In genomic region chrX:47809065-47809788, GRCh38 we compare ENCODE assay signal across 21 cellular contexts. TPM values are rescaled to one million over a fixed set of nuclear protein-coding genes. Genes with fewer than 3 reads are reported as not detected.
DNase-seq lines count a peak whose midpoint lies in the region; ATAC-seq, FAIRE-seq and TF ChIP-seq lines count a peak whose summit lies in the region.
"Had no signal": no experiment of that assay in that cellular context is flagged by ENCODE, and none has a peak within 500 bp of the region (broad histone marks: within the 10 kb centered on the region; RNA-seq: fewer than 3 reads in every experiment).

No MANE protein-coding gene starts in this region.

- no peak overlapping the region for H2AK5ac ChIP-seq in neuronal stem cell (ENCODE audit: low read depth, low read length)

- no peak overlapping the region for H3K4me3 Mint-ChIP-seq in activated CD8-positive, alpha-beta memory T cell treated with anti-CD3 and anti-CD28 coated beads, Interleukin-2, amount 10 ng/mL, durations not matched to agents 7 days and 5 days
- no peak overlapping the region for H3K4me3 Mint-ChIP-seq in effector memory CD8-positive, alpha-beta T cell
- H3K4me3 Mint-ChIP-seq: B cell; CD4-positive, alpha-beta memory T cell; CD8-positive, alpha-beta memory T cell had no signal

- no peak overlapping the region for H2BK120ac ChIP-seq in neuronal stem cell (ENCODE audit: low read depth, low read length)

- no peaks in the 10 kb centered on the region for H4K20me1 ChIP-seq in K562 (replicated peaks; ENCODE audit: control insufficient read depth, insufficient read depth, low read length)
- H4K20me1 ChIP-seq: BLaER1 treated with 17β-estradiol and CSF1 and Interleukin-3, amounts not matched to agents 10 nM and 100 nM had no signal

- no peak overlapping the region for H4K91ac ChIP-seq in neuronal stem cell (ENCODE audit: low read depth, low read length, poor library complexity)

- ATAC-seq in K562 (no peak; the same call in 2 of the 3 replicates), body of pancreas (no peak)
- no peak for ATAC-seq in activated CD8-positive, alpha-beta memory T cell treated with anti-CD3 and anti-CD28 coated beads, Interleukin-2, amount 10 ng/mL, durations not matched to agents 7 days and 5 days
- ATAC-seq in effector memory CD8-positive, alpha-beta T cell (replicated peaks), result no peak
- ATAC-seq: GM12878 had no signal

- intact Hi-C loops in A673 (cut with micrococcal nuclease; ENCODE audit: unreplicated experiment), result no loop called here
- intact Hi-C loops in K562 (cut with micrococcal nuclease), result no loop called here
- intact Hi-C loops in body of pancreas (cut with DNase I), result no loop called here

- H3K9me1 ChIP-seq in K562 (ENCODE audit: control insufficient read depth, insufficient read depth, low read length), result no peaks in the 10 kb centered on the region

- no peaks in the 10 kb centered on the region for H3K9me3 Mint-ChIP-seq in activated CD8-positive, alpha-beta memory T cell treated with anti-CD3 and anti-CD28 coated beads, Interleukin-2, amount 10 ng/mL, durations not matched to agents 7 days and 5 days (ENCODE audit: low read depth)
- H3K9me3 Mint-ChIP-seq in effector memory CD8-positive, alpha-beta T cell, result no peaks in the 10 kb centered on the region
- H3K9me3 Mint-ChIP-seq: CD4-positive, alpha-beta memory T cell; CD8-positive, alpha-beta memory T cell had no signal

- no peak for DNase-seq in A673 (ENCODE audit: low spot score)
- peak; percentile 87 for DNase-seq in KBM-7
- DNase-seq in K562 (ENCODE audit: extremely low read depth in 1 of 4, low spot score in 3 of 4), result peak in 1 of 4 experiments; percentile 34
- no peak for DNase-seq in neuronal stem cell (ENCODE audit: low spot score)
- no peak for DNase-seq in body of pancreas
- no peak for DNase-seq in activated CD8-positive, alpha-beta memory T cell treated with anti-CD3 and anti-CD28 coated beads, Interleukin-2, amount 10 ng/mL, durations not matched to agents 7 days and 5 days
- no peak for DNase-seq in effector memory CD8-positive, alpha-beta T cell
- DNase-seq: 8988T; AML-193; CD4-positive, alpha-beta memory T cell; CD8-positive, alpha-beta memory T cell; COR-L47; DMS79 treated with DMSO at 0.1 percent for 48 hours had no signal

- H2BK12ac ChIP-seq in neuronal stem cell (ENCODE audit: low read length), result no peak overlapping the region

- H3K14ac ChIP-seq in neuronal stem cell (ENCODE audit: low read length), result no peak overlapping the region

- H2BK5ac ChIP-seq in neuronal stem cell (ENCODE audit: low read length), result no peak overlapping the region

- no peak overlapping the region for H3K4me2 ChIP-seq in K562 (ENCODE audit: insufficient read depth, low read length)
- H3K4me2 ChIP-seq in neuronal stem cell (ENCODE audit: insufficient read depth, low read length, poor library complexity, severe bottlenecking), result no peak overlapping the region
- H3K4me2 ChIP-seq: BLaER1 treated with 17β-estradiol and CSF1 and Interleukin-3, amounts not matched to agents 10 nM and 100 nM had no signal

- WGBS in K562 (ENCODE audit: insufficient coverage, low coverage, missing lambda C conversion rate), result 31% methylated on average over 5 of the region's 6 CpGs
- WGBS in neuronal stem cell (ENCODE audit: extremely low coverage in 2 of 2, insufficient read length in 2 of 2, insufficient replicate concordance in 1 of 2), 2 donors, result no CpG with 5 or more reads among the region's 6 CpGs
- WGBS in body of pancreas, 2 donors, result 78 to 81% methylated on average over 6 of the region's 6 CpGs

- H2AFZ ChIP-seq in K562 (ENCODE audit: low read depth, low read length), result no peak overlapping the region
- peak overlapping the region; percentile 7 for H2AFZ ChIP-seq in neuronal stem cell (ENCODE audit: low read length)

- in situ Hi-C loops in KBM-7 (cut with MboI; ENCODE audit: low pct_unique_long_range_greater_than_20kb, low sequenced_read_pairs), result no loop called here
- in situ Hi-C loops in K562 (cut with MboI), result no loop called here

- no peak for TF ChIP-seq EP300 in K562 (IDR thresholded peaks at IDR 0.05; ENCODE audit: low read length)

- H3K27ac ChIP-seq in A673 (ENCODE audit: low read depth, low read length, poor library complexity, severe bottlenecking) (peak overlapping the region; percentile 46), K562 (ENCODE audit: extremely low read depth, low read depth, low read length) (no peak overlapping the region), neuronal stem cell (replicated peaks; ENCODE audit: low read length) (no peak overlapping the region), body of pancreas (no peak overlapping the region)
- H3K27ac ChIP-seq: BLaER1 treated with 17β-estradiol and CSF1 and Interleukin-3, amounts not matched to agents 10 nM and 100 nM; C4-2B had no signal

- no peaks in the 10 kb centered on the region for H3K27me3 Mint-ChIP-seq in activated CD8-positive, alpha-beta memory T cell treated with anti-CD3 and anti-CD28 coated beads, Interleukin-2, amount 10 ng/mL, durations not matched to agents 7 days and 5 days
- H3K27me3 Mint-ChIP-seq in effector memory CD8-positive, alpha-beta T cell, result no peaks in the 10 kb centered on the region
- H3K27me3 Mint-ChIP-seq: B cell had no signal

- CTCF ChIA-PET in A673 (lab: Charles Lee) (no interaction called here), K562 (lab: Yijun Ruan, JAX; ENCODE audit: low intra/inter-chr PET ratio) (no interaction called here)
- CTCF ChIA-PET in activated CD8-positive, alpha-beta memory T cell treated with anti-CD3 and anti-CD28 coated beads, Interleukin-2, amount 10 ng/mL, durations not matched to agents 7 days and 5 days (lab: Charles Lee), result no interaction called here

- H3K4me1 Mint-ChIP-seq in activated CD8-positive, alpha-beta memory T cell treated with anti-CD3 and anti-CD28 coated beads, Interleukin-2, amount 10 ng/mL, durations not matched to agents 7 days and 5 days, result no peaks in the 10 kb centered on the region
- no peaks in the 10 kb centered on the region for H3K4me1 Mint-ChIP-seq in effector memory CD8-positive, alpha-beta T cell (ENCODE audit: low read depth in 2 of 2)
- H3K4me1 Mint-ChIP-seq: CD4-positive, alpha-beta memory T cell; CD8-positive, alpha-beta memory T cell had no signal

- TF ChIP-seq POLR2A in K562 (conservative IDR thresholded peaks at IDR 0.05) (no peak), body of pancreas (IDR thresholded peaks at IDR 0.05) (no peak)

- no peak overlapping the region for H2BK15ac ChIP-seq in neuronal stem cell (ENCODE audit: low read length)

- no peak overlapping the region for H3K9ac ChIP-seq in K562 (ENCODE audit: insufficient read depth in 1 of 2, low read depth in 2 of 2, low read length in 2 of 2)
- no peak overlapping the region for H3K9ac ChIP-seq in neuronal stem cell (ENCODE audit: low read depth, low read length, poor library complexity)
- H3K9ac ChIP-seq: BLaER1 treated with 17β-estradiol and CSF1 and Interleukin-3, amounts not matched to agents 10 nM and 100 nM had no signal

- H3K36me3 ChIP-seq in A673 (ENCODE audit: insufficient read depth, low read length, poor library complexity, severe bottlenecking), result no peaks in the 10 kb centered on the region
- H3K36me3 ChIP-seq in K562 (ENCODE audit: control insufficient read depth, insufficient read depth, low read length), result no peaks in the 10 kb centered on the region
- H3K36me3 ChIP-seq in neuronal stem cell (replicated peaks in 1 of 2; ENCODE audit: control insufficient read depth in 2 of 2, insufficient read depth in 2 of 2, low read length in 2 of 2), result no peaks in the 10 kb centered on the region
- no peaks in the 10 kb centered on the region for H3K36me3 ChIP-seq in body of pancreas (replicated peaks in 1 of 2; ENCODE audit: insufficient read depth in 1 of 2, low read depth in 2 of 2)
- H3K36me3 ChIP-seq: BLaER1 treated with 17β-estradiol and CSF1 and Interleukin-3, amounts not matched to agents 10 nM and 100 nM had no signal

- H3K79me2 ChIP-seq in K562 (ENCODE audit: control insufficient read depth, insufficient read depth, low read length), result no peaks in the 10 kb centered on the region

- H3K9me3 ChIP-seq in A673 (ENCODE audit: low read depth, low read length, poor library complexity, severe bottlenecking), result no peaks in the 10 kb centered on the region
- H3K9me3 ChIP-seq in K562 (replicated peaks; ENCODE audit: control insufficient read depth, insufficient read depth, low read depth, low read length), result no peaks in the 10 kb centered on the region
- no peaks in the 10 kb centered on the region for H3K9me3 ChIP-seq in neuronal stem cell (replicated peaks in 1 of 2; ENCODE audit: control insufficient read depth in 2 of 2, insufficient read depth in 1 of 2, low read depth in 1 of 2, low read length in 2 of 2)
- no peaks in the 10 kb centered on the region for H3K9me3 ChIP-seq in body of pancreas
- H3K9me3 ChIP-seq: BLaER1 treated with 17β-estradiol and CSF1 and Interleukin-3, amounts not matched to agents 10 nM and 100 nM had no signal

- H3K23ac ChIP-seq in neuronal stem cell (ENCODE audit: low read depth, low read length, poor library complexity), result no peak overlapping the region

- H4K8ac ChIP-seq in neuronal stem cell (ENCODE audit: low read depth, low read length), result no peak overlapping the region

- H3K79me1 ChIP-seq in neuronal stem cell (ENCODE audit: low read depth, low read length), result no peaks in the 10 kb centered on the region

- TF ChIP-seq RAD21 in K562 (CRISPR knock-in tag; conservative IDR thresholded peaks at IDR 0.05 in 1 of 2, IDR thresholded peaks at IDR 0.05 in 1 of 2), result no peak

- H3K27me3 ChIP-seq in A673 (replicated peaks; ENCODE audit: insufficient read depth, low read depth, low read length, poor library complexity) (no peaks in the 10 kb centered on the region), K562 (ENCODE audit: control insufficient read depth in 2 of 2, insufficient read depth in 2 of 2, low read length in 2 of 2) (no peaks in the 10 kb centered on the region), neuronal stem cell (ENCODE audit: control insufficient read depth in 3 of 3, insufficient read depth in 3 of 3, low read depth in 1 of 3, low read length in 3 of 3) (peaks cover 0 to 2% (median 0%) of the 10 kb centered on the region in 3 experiments), body of pancreas (no peaks in the 10 kb centered on the region)

- BruUV-seq in A673 (replicated peaks; lab: Mats Ljungman, UMichigan) (no TSS peak), K562 (replicated peaks; lab: Mats Ljungman, UMichigan) (no TSS peak)

- H3K4me3 ChIP-seq in A673 (ENCODE audit: low read depth, low read length, poor library complexity, severe bottlenecking) (no peak overlapping the region), K562 (no peak overlapping the region), neuronal stem cell (ENCODE audit: low read length in 2 of 2) (no peak overlapping the region), body of pancreas (no peak overlapping the region)
- H3K4me3 ChIP-seq: BLaER1 treated with 17β-estradiol and CSF1 and Interleukin-3, amounts not matched to agents 10 nM and 100 nM; GM12878 had no signal

- no peak overlapping the region for H3K18ac ChIP-seq in neuronal stem cell (ENCODE audit: low read length)

- H3K4ac ChIP-seq in neuronal stem cell (ENCODE audit: low read length), result no peak overlapping the region

- no peaks in the 10 kb centered on the region for H3K36me3 Mint-ChIP-seq in activated CD8-positive, alpha-beta memory T cell treated with anti-CD3 and anti-CD28 coated beads, Interleukin-2, amount 10 ng/mL, durations not matched to agents 7 days and 5 days
- no peaks in the 10 kb centered on the region for H3K36me3 Mint-ChIP-seq in effector memory CD8-positive, alpha-beta T cell (ENCODE audit: insufficient read depth)
- H3K36me3 Mint-ChIP-seq: CD4-positive, alpha-beta memory T cell; CD8-positive, alpha-beta memory T cell had no signal

- POLR2A ChIA-PET in A673 (lab: Charles Lee; ENCODE audit: low non-redundant PET), result no interaction called here
- POLR2A ChIA-PET in K562 (lab: Yijun Ruan, JAX), result interaction anchor here (0.5 kb wide), 1 partner anchor 53 kb away, joined by 3 read pairs; no protein-coding TSS in a partner anchor

- H3K4me1 ChIP-seq in A673 (ENCODE audit: insufficient read depth, low read length, poor library complexity, severe bottlenecking), result no peaks in the 10 kb centered on the region
- peaks cover 3 to 5% of the 10 kb centered on the region in 2 experiments; a peak in 3 of 5 replicates for H3K4me1 ChIP-seq in K562 (replicated peaks in 1 of 2; ENCODE audit: control insufficient read depth in 2 of 2, insufficient read depth in 2 of 2, low read length in 2 of 2)
- H3K4me1 ChIP-seq in neuronal stem cell (ENCODE audit: control insufficient read depth in 2 of 2, insufficient read depth in 1 of 2, low read depth in 1 of 2, low read length in 2 of 2), result peaks cover 0 to 2% of the 10 kb centered on the region in 2 donors
- no peaks in the 10 kb centered on the region for H3K4me1 ChIP-seq in body of pancreas

- TF ChIP-seq CTCF in A673 (conservative IDR thresholded peaks at IDR 0.05; ENCODE audit: low read depth, low read length) (no peak), K562 (IDR thresholded peaks at IDR 0.05 in 2 of 3, conservative IDR thresholded peaks at IDR 0.05 in 1 of 3; ENCODE audit: insufficient read depth in 2 of 3, low read depth in 1 of 3, low read length in 3 of 3) (no peak), body of pancreas (IDR thresholded peaks at IDR 0.05) (no peak)

- H3K27ac Mint-ChIP-seq in activated CD8-positive, alpha-beta memory T cell treated with anti-CD3 and anti-CD28 coated beads, Interleukin-2, amount 10 ng/mL, durations not matched to agents 7 days and 5 days, result no peak overlapping the region
- no peak overlapping the region for H3K27ac Mint-ChIP-seq in effector memory CD8-positive, alpha-beta T cell
- H3K27ac Mint-ChIP-seq: B cell; CD4-positive, alpha-beta memory T cell had no signal

- no peak for FAIRE-seq in K562 (lab: Jason Lieb, UNC)
- FAIRE-seq: A204.1, G401.6, GM12878, GM12892, GM18507 had no signal

RNA-seq across cellular contexts. Expression of gene ZNF81, which starts 27.5 kb away (rescaled TPM):
- 11.2 and 12.3 TPM in 2 replicates for total RNA-seq in A673 (2021)
- total RNA-seq in K562 (2011; cell fraction: chromatin; rRNA removed; ENCODE audit: low replicate concordance), result 5.5 and 11.4 TPM in 2 replicates
- total RNA-seq in K562 (2011; cell fraction: nucleolus; rRNA removed), result 4.2 and 4.6 TPM in 2 replicates
- 7.3 and 9.2 TPM in 2 replicates for total RNA-seq in K562 (2011; cell fraction: nucleoplasm; rRNA removed)
- 3.3 and 3.5 TPM in 2 replicates for total RNA-seq in K562 (2014; rRNA removed)
- total RNA-seq in K562 (2014; rRNA removed; fragmentation: Illumina TruSeq; extraction: Trizol), result 4.9 and 8.3 TPM in 2 replicates
- total RNA-seq in K562 (2015; rRNA removed; fragmentation: Illumina TruSeq; extraction: Trizol), result 4.6 and 4.9 TPM in 2 replicates
- 6.8 and 7.4 TPM in 2 replicates for total RNA-seq in K562 (2021)
- polyA plus RNA-seq in K562 (2011; rRNA removed), result 5.9 and 6.5 TPM in 2 replicates
- polyA plus RNA-seq in K562 (2011; cell fraction: cytosol; rRNA removed), result 4.1 and 5.3 TPM in 2 replicates
- 6.7 and 7.0 TPM in 2 replicates for polyA plus RNA-seq in K562 (2011; cell fraction: nucleus; rRNA removed)
- polyA plus RNA-seq in K562 (2012), result 3.6 and 5.5 TPM in 2 replicates
- polyA plus RNA-seq in K562 (2014; fragmentation: Illumina TruSeq; extraction: Trizol), result 2.9 and 3.8 TPM in 2 replicates
- polyA plus RNA-seq in K562 (2014; fragmentation: Nextera tagmentation; extraction: Ambion mirVana), result 1 to 10 TPM; 9.1 to 9.6 TPM
- polyA plus RNA-seq in K562 (2014; rRNA removed), result 1.8 and 2.4 TPM in 2 replicates
- polyA minus RNA-seq in K562 (2011; rRNA and poly(A)+ RNA removed), result 12.4 and 14.7 TPM in 2 replicates
- 2.7 and 5.2 TPM in 2 replicates for polyA minus RNA-seq in K562 (2011; cell fraction: cytosol; rRNA and poly(A)+ RNA removed)
- 4.0 and 7.7 TPM in 2 replicates for polyA minus RNA-seq in K562 (2011; cell fraction: nucleus; rRNA and poly(A)+ RNA removed)
- 3.8 TPM for polyA plus RNA-seq in neuronal stem cell (2013, experiment 1 of 2)
- polyA plus RNA-seq in neuronal stem cell (2013, experiment 2 of 2), result 4.3 TPM
- total RNA-seq in body of pancreas, result 1 to 10 TPM; 4.2 to 6.9 TPM
- 10 to 100 TPM in 1 of 2 experiments, 1 to 10 TPM in 1; 7.5 to 10.0 TPM for total RNA-seq in activated CD8-positive, alpha-beta memory T cell treated with anti-CD3 and anti-CD28 coated beads, Interleukin-2, amount 10 ng/mL, durations not matched to agents 7 days and 5 days
